Comparison of ENCODE assay signal across 1 cellular context in the genomic region with DNA sequence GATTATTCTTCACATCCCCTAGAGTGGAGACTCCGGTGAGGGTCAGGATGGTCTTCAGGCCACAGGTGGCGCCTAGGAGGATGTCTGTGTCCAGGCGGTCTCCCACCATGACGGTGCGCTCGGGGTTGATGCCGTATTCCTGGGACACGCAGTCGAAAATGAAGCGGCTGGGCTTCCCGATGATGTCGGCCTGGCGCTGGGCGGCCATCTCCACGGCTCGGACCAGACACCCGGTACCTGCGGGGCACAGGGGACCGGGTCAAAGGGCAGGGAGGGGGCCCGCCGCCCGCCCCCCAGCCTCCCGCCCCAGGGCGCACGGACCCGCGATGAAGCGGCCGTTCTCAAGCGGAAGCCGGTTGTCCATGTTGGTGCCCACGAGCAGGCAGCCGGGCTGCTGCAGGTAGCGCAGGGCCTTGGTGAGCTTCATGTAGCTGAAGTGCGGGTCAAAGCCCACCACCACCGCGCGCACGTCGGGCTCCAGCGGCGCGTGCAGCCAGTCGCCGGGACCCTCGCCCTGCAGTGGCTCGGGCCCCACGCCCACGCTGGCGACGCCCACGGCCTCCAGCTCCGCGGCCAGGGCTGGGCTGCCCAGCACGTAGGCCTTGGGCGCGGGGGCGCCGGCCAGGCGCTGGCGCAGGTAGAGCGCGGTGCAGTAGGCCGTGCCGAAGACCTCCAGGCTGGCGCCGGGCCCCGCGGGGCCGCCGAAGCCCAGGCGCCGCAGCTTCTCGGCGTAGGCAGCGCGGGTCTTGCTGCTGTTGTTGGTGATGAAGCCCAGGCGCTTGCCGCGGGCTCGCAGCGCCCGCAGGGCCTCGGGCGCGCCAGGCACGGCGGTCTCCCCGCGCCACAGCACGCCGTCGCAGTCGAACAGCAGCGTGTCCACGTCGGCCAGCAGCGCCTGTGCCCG.
A peak's percentile ranks its signal among the peaks of the same experiment; 100 is the strongest.
TF ChIP-seq lines count a peak whose summit lies in the region.

No MANE protein-coding gene starts in this region.

TF ChIP-seq in K562, 482 proteins besides CTCF, POLR2A, EP300 and RAD21 (continued from another document and continues in another):
- TF ChIP-seq TAL1 (IDR thresholded peaks at IDR 0.05): no peak
- TF ChIP-seq ZNF263 (CRISPR knock-in tag; IDR thresholded peaks at IDR 0.05; ENCODE audit: borderline replicate concordance): no peak
- TF ChIP-seq SP1 (CRISPR knock-in tag; IDR thresholded peaks at IDR 0.05): no peak
- peak; percentile 89 for TF ChIP-seq RBBP5 (IDR thresholded peaks at IDR 0.05; ENCODE audit: borderline replicate concordance, insufficient read depth, low read length, poor library complexity, severe bottlenecking)
- TF ChIP-seq EGR1 (conservative IDR thresholded peaks at IDR 0.05): peak; percentile 63
- TF ChIP-seq, protein P1, sequence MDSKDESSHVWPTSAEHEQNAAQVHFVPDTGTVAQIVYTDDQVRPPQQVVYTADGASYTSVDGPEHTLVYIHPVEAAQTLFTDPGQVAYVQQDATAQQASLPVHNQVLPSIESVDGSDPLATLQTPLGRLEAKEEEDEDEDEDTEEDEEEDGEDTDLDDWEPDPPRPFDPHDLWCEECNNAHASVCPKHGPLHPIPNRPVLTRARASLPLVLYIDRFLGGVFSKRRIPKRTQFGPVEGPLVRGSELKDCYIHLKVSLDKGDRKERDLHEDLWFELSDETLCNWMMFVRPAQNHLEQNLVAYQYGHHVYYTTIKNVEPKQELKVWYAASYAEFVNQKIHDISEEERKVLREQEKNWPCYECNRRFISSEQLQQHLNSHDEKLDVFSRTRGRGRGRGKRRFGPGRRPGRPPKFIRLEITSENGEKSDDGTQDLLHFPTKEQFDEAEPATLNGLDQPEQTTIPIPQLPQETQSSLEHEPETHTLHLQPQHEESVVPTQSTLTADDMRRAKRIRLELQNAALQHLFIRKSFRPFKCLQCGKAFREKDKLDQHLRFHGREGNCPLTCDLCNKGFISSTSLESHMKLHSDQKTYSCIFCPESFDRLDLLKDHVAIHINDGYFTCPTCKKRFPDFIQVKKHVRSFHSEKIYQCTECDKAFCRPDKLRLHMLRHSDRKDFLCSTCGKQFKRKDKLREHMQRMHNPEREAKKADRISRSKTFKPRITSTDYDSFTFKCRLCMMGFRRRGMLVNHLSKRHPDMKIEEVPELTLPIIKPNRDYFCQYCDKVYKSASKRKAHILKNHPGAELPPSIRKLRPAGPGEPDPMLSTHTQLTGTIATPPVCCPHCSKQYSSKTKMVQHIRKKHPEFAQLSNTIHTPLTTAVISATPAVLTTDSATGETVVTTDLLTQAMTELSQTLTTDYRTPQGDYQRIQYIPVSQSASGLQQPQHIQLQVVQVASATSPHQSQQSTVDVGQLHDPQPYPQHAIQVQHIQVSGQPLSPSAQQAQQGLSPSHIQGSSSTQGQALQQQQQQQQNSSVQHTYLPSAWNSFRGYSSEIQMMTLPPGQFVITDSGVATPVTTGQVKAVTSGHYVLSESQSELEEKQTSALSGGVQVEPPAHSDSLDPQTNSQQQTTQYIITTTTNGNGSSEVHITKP (IDR thresholded peaks at IDR 0.05; ENCODE audit: partially characterized antibody): no peak
- no peak for TF ChIP-seq EZH2 (IDR thresholded peaks at IDR 0.05; ENCODE audit: borderline replicate concordance, low read depth, low read length)
- TF ChIP-seq, protein P2, sequence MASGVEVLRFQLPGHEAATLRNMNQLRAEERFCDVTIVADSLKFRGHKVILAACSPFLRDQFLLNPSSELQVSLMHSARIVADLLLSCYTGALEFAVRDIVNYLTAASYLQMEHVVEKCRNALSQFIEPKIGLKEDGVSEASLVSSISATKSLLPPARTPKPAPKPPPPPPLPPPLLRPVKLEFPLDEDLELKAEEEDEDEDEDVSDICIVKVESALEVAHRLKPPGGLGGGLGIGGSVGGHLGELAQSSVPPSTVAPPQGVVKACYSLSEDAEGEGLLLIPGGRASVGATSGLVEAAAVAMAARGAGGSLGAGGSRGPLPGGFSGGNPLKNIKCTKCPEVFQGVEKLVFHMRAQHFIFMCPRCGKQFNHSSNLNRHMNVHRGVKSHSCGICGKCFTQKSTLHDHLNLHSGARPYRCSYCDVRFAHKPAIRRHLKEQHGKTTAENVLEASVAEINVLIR (CRISPR knock-in tag; IDR thresholded peaks at IDR 0.05): no peak
- TF ChIP-seq, protein P3, sequence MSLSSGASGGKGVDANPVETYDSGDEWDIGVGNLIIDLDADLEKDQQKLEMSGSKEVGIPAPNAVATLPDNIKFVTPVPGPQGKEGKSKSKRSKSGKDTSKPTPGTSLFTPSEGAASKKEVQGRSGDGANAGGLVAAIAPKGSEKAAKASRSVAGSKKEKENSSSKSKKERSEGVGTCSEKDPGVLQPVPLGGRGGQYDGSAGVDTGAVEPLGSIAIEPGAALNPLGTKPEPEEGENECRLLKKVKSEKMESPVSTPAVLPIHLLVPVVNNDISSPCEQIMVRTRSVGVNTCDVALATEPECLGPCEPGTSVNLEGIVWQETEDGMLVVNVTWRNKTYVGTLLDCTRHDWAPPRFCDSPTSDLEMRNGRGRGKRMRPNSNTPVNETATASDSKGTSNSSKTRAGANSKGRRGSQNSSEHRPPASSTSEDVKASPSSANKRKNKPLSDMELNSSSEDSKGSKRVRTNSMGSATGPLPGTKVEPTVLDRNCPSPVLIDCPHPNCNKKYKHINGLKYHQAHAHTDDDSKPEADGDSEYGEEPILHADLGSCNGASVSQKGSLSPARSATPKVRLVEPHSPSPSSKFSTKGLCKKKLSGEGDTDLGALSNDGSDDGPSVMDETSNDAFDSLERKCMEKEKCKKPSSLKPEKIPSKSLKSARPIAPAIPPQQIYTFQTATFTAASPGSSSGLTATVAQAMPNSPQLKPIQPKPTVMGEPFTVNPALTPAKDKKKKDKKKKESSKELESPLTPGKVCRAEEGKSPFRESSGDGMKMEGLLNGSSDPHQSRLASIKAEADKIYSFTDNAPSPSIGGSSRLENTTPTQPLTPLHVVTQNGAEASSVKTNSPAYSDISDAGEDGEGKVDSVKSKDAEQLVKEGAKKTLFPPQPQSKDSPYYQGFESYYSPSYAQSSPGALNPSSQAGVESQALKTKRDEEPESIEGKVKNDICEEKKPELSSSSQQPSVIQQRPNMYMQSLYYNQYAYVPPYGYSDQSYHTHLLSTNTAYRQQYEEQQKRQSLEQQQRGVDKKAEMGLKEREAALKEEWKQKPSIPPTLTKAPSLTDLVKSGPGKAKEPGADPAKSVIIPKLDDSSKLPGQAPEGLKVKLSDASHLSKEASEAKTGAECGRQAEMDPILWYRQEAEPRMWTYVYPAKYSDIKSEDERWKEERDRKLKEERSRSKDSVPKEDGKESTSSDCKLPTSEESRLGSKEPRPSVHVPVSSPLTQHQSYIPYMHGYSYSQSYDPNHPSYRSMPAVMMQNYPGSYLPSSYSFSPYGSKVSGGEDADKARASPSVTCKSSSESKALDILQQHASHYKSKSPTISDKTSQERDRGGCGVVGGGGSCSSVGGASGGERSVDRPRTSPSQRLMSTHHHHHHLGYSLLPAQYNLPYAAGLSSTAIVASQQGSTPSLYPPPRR (CRISPR knock-in tag; IDR thresholded peaks at IDR 0.05; ENCODE audit: borderline replicate concordance): 0 out of 2 replicates have a peak, but pooled peaks have one; percentile 61
- TF ChIP-seq ZNF354B (CRISPR knock-in tag; IDR thresholded peaks at IDR 0.05): no peak
- peak; percentile 70 for TF ChIP-seq FIP1L1 (IDR thresholded peaks at IDR 0.05; ENCODE audit: low read depth, low read length, poor library complexity, severe bottlenecking)
- no peak for TF ChIP-seq MYC (IDR thresholded peaks at IDR 0.05; ENCODE audit: low read depth, low read length)
- no peak for TF ChIP-seq MYC (CRISPR knock-in tag; IDR thresholded peaks at IDR 0.05; ENCODE audit: borderline replicate concordance, low read depth)
- TF ChIP-seq CREM (IDR thresholded peaks at IDR 0.05; ENCODE audit: low read depth): peak; percentile 44
- TF ChIP-seq CAMTA2 (CRISPR knock-in tag; conservative IDR thresholded peaks at IDR 0.05): no peak
- no peak for TF ChIP-seq ZNF175 (CRISPR knock-in tag; IDR thresholded peaks at IDR 0.05; ENCODE audit: low read depth)
- TF ChIP-seq NFE2 (IDR thresholded peaks at IDR 0.05; ENCODE audit: low read depth): peak; percentile 15; the same call in 1 of the 2 replicates
- no peak for TF ChIP-seq ZNF324 (CRISPR knock-in tag; IDR thresholded peaks at IDR 0.05)
- TF ChIP-seq IRF2 (CRISPR knock-in tag; IDR thresholded peaks at IDR 0.05): peak; percentile 22; the same call in 1 of the 2 replicates
- TF ChIP-seq HOXB6 (CRISPR knock-in tag; IDR thresholded peaks at IDR 0.05; ENCODE audit: borderline replicate concordance): no peak
- TF ChIP-seq, protein P4, sequence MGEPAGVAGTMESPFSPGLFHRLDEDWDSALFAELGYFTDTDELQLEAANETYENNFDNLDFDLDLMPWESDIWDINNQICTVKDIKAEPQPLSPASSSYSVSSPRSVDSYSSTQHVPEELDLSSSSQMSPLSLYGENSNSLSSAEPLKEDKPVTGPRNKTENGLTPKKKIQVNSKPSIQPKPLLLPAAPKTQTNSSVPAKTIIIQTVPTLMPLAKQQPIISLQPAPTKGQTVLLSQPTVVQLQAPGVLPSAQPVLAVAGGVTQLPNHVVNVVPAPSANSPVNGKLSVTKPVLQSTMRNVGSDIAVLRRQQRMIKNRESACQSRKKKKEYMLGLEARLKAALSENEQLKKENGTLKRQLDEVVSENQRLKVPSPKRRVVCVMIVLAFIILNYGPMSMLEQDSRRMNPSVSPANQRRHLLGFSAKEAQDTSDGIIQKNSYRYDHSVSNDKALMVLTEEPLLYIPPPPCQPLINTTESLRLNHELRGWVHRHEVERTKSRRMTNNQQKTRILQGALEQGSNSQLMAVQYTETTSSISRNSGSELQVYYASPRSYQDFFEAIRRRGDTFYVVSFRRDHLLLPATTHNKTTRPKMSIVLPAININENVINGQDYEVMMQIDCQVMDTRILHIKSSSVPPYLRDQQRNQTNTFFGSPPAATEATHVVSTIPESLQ (CRISPR knock-in tag; IDR thresholded peaks at IDR 0.05): no peak
- 0 out of 4 replicates have a peak, but pooled peaks of 1 of the 2 experiments have one; percentile 12 for TF ChIP-seq SIN3A (IDR thresholded peaks at IDR 0.05; ENCODE audit: borderline replicate concordance in 2 of 2, control insufficient read depth in 1 of 2, low read depth in 2 of 2, low read length in 2 of 2)
- TF ChIP-seq ZNF586 (CRISPR knock-in tag; conservative IDR thresholded peaks at IDR 0.05): no peak
- TF ChIP-seq SAFB (IDR thresholded peaks at IDR 0.05; ENCODE audit: borderline replicate concordance, low read depth, low read length): no peak
- TF ChIP-seq ZKSCAN3 (CRISPR knock-in tag; IDR thresholded peaks at IDR 0.05): no peak
- no peak for TF ChIP-seq SUPT5H (IDR thresholded peaks at IDR 0.05)
- TF ChIP-seq, protein P5, sequence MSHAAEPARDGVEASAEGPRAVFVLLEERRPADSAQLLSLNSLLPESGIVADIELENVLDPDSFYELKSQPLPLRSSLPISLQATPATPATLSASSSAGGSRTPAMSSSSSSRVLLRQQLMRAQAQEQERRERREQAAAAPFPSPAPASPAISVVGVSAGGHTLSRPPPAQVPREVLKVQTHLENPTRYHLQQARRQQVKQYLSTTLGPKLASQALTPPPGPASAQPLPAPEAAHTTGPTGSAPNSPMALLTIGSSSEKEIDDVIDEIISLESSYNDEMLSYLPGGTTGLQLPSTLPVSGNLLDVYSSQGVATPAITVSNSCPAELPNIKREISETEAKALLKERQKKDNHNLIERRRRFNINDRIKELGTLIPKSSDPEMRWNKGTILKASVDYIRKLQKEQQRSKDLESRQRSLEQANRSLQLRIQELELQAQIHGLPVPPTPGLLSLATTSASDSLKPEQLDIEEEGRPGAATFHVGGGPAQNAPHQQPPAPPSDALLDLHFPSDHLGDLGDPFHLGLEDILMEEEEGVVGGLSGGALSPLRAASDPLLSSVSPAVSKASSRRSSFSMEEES (CRISPR knock-in tag; IDR thresholded peaks at IDR 0.05): no peak
- no peak for TF ChIP-seq ZNF584 (CRISPR knock-in tag; IDR thresholded peaks at IDR 0.05; ENCODE audit: low read depth)
- peak; percentile 87 for TF ChIP-seq ZNF282 (CRISPR knock-in tag; IDR thresholded peaks at IDR 0.05)
- TF ChIP-seq SIN3B (IDR thresholded peaks at IDR 0.05; ENCODE audit: low read depth): peak; percentile 77; the same call in 1 of the 2 replicates
- TF ChIP-seq, protein P6, sequence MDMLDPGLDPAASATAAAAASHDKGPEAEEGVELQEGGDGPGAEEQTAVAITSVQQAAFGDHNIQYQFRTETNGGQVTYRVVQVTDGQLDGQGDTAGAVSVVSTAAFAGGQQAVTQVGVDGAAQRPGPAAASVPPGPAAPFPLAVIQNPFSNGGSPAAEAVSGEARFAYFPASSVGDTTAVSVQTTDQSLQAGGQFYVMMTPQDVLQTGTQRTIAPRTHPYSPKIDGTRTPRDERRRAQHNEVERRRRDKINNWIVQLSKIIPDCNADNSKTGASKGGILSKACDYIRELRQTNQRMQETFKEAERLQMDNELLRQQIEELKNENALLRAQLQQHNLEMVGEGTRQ (CRISPR knock-in tag; IDR thresholded peaks at IDR 0.05): no peak
- TF ChIP-seq ZNF444 (CRISPR knock-in tag; IDR thresholded peaks at IDR 0.05): no peak
- TF ChIP-seq ZNF431 (CRISPR knock-in tag; IDR thresholded peaks at IDR 0.05): 0 out of 2 replicates have a peak, but pooled peaks have one; percentile 65
- TF ChIP-seq ARNT (IDR thresholded peaks at IDR 0.05): no peak
- no peak for TF ChIP-seq HDAC1 (IDR thresholded peaks at IDR 0.05)
- no peak for TF ChIP-seq DPF2 (IDR thresholded peaks at IDR 0.05)
- no peak for TF ChIP-seq PML (IDR thresholded peaks at IDR 0.05; ENCODE audit: low read length)
- TF ChIP-seq POLR2G (IDR thresholded peaks at IDR 0.05; ENCODE audit: low read depth, low read length): peak; percentile 54
- TF ChIP-seq, protein P7, sequence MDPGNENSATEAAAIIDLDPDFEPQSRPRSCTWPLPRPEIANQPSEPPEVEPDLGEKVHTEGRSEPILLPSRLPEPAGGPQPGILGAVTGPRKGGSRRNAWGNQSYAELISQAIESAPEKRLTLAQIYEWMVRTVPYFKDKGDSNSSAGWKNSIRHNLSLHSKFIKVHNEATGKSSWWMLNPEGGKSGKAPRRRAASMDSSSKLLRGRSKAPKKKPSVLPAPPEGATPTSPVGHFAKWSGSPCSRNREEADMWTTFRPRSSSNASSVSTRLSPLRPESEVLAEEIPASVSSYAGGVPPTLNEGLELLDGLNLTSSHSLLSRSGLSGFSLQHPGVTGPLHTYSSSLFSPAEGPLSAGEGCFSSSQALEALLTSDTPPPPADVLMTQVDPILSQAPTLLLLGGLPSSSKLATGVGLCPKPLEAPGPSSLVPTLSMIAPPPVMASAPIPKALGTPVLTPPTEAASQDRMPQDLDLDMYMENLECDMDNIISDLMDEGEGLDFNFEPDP (CRISPR knock-in tag; IDR thresholded peaks at IDR 0.05): no peak
- TF ChIP-seq E2F3 (CRISPR knock-in tag; IDR thresholded peaks at IDR 0.05): 0 out of 2 replicates have a peak, but pooled peaks have one; percentile 30
- TF ChIP-seq, protein P8, sequence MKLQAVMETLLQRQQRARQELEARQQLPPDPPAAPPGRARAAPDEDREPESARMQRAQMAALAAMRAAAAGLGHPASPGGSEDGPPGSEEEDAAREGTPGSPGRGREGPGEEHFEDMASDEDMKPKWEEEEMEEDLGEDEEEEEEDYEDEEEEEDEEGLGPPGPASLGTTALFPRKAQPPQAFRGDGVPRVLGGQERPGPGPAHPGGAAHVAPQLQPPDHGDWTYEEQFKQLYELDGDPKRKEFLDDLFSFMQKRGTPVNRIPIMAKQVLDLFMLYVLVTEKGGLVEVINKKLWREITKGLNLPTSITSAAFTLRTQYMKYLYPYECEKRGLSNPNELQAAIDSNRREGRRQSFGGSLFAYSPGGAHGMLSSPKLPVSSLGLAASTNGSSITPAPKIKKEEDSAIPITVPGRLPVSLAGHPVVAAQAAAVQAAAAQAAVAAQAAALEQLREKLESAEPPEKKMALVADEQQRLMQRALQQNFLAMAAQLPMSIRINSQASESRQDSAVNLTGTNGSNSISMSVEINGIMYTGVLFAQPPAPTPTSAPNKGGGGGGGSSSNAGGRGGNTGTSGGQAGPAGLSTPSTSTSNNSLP (IDR thresholded peaks at IDR 0.05; ENCODE audit: borderline replicate concordance, low read depth, low read length): no peak
- no peak for TF ChIP-seq TSC22D4 (tag; IDR thresholded peaks at IDR 0.05)
- TF ChIP-seq NONO (IDR thresholded peaks at IDR 0.05; ENCODE audit: low read depth in 2 of 2, low read length in 1 of 2): peak in 1 of 2 experiments; percentile 52; a peak in 1 of 4 replicates
